Comparison of ENCODE assay signal across 8 cellular contexts in the genomic region with DNA sequence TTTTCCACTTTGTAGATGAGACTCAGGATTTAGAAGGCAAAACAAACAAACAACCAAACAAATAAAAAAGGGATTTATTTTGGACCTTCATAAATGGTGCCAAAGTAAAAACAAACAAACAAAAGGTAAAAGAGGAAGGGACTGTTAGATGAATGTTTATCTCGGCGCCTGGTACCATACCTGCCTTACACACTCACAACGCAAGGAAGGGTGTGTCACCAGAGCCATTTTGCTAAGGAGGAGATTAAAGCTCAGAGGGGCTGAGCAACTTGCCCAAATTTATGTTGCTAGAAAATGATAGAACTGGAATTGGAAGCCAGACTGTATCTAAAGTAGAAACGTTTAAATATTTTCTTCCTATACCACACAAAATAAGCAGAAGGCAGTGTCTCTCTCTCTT. TPM values are rescaled to one million over a fixed set of nuclear protein-coding genes. Genes with fewer than 3 reads are reported as not detected.
DNase-seq lines count a peak whose midpoint lies in the region; ATAC-seq and TF ChIP-seq lines count a peak whose summit lies in the region.

No MANE protein-coding gene starts in this region.

- no peaks in the 10 kb centered on the region for H3K9me3 ChIP-seq in subcutaneous abdominal adipose tissue (ENCODE audit: control insufficient read depth in 5 of 5, low read length in 5 of 5)

- no peaks in the 10 kb centered on the region for H3K36me3 Mint-ChIP-seq in activated T-cell treated with anti-CD3 and anti-CD28 coated beads, Interleukin-2, amount 50 U/mL, for 4 hours (ENCODE audit: insufficient read depth)
- no peaks in the 10 kb centered on the region for H3K36me3 Mint-ChIP-seq in activated CD4-positive, alpha-beta memory T cell treated with anti-CD3 and anti-CD28 coated beads for 36 hours
- no peaks in the 10 kb centered on the region for H3K36me3 Mint-ChIP-seq in glutamatergic neuron (ENCODE audit: unreplicated experiment)

- no peak overlapping the region for H3K27ac ChIP-seq in subcutaneous abdominal adipose tissue (ENCODE audit: low read depth, low read length)

- TF ChIP-seq CTCF in glutamatergic neuron (IDR thresholded peaks at IDR 0.05; ENCODE audit: partially characterized antibody, unreplicated experiment), result no peak

- no peak overlapping the region for H3K9ac ChIP-seq in subcutaneous abdominal adipose tissue (ENCODE audit: low read length in 5 of 5)

- CTCF ChIA-PET in activated CD4-positive, alpha-beta memory T cell treated with anti-CD3 and anti-CD28 coated beads for 36 hours (lab: Charles Lee), result interaction anchor here (0.5 to 2.0 kb wide), 6 partner anchors 9 to 1800 kb away, joined by 3 to 5 read pairs (median 3); no protein-coding TSS in a partner anchor

- peak overlapping the region; percentile 77 for H3K27ac Mint-ChIP-seq in activated CD4-positive, alpha-beta memory T cell treated with anti-CD3 and anti-CD28 coated beads for 36 hours
- H3K27ac Mint-ChIP-seq in glutamatergic neuron (ENCODE audit: unreplicated experiment), result no peak overlapping the region

- DNase-seq in activated T-cell treated with anti-CD3 and anti-CD28 coated beads, Interleukin-2, amount 50 U/mL, for 4 hours, result no peak
- DNase-seq in activated T-cell treated with anti-CD3 and anti-CD28 coated beads, Interleukin-2, amount 50 U/mL, for 48 hours, result no peak
- DNase-seq in activated CD4-positive, alpha-beta memory T cell treated with anti-CD3 and anti-CD28 coated beads for 36 hours, result peak; percentile 11
- DNase-seq in glutamatergic neuron (no peak), HK-2 (ENCODE audit: unreplicated experiment) (no peak)

- peak overlapping the region in 3 of 5 donors; percentile 41 to 50 (median 49) for H3K4me3 ChIP-seq in subcutaneous abdominal adipose tissue (ENCODE audit: low read depth in 1 of 5, low read length in 5 of 5)

- H3K4me1 Mint-ChIP-seq in activated T-cell treated with anti-CD3 and anti-CD28 coated beads, Interleukin-2, amount 50 U/mL, for 4 hours (ENCODE audit: low read depth), result peaks cover 11% of the 10 kb centered on the region
- H3K4me1 Mint-ChIP-seq in activated CD4-positive, alpha-beta memory T cell treated with anti-CD3 and anti-CD28 coated beads for 36 hours (ENCODE audit: low read depth), result peaks cover 15% of the 10 kb centered on the region
- H3K4me1 Mint-ChIP-seq in glutamatergic neuron (ENCODE audit: low read depth, unreplicated experiment), result peaks cover 10% of the 10 kb centered on the region

- H3K4me1 ChIP-seq in subcutaneous abdominal adipose tissue (ENCODE audit: control insufficient read depth in 5 of 5, insufficient read depth in 5 of 5, low read length in 5 of 5), result peaks cover 0 to 12% (median 9%) of the 10 kb centered on the region in 5 donors

- intact Hi-C loops in activated CD4-positive, alpha-beta memory T cell treated with anti-CD3 and anti-CD28 coated beads for 36 hours (cut with micrococcal nuclease), result loop anchor here (5.0 to 10.0 kb wide), 6 partner anchors 518 to 1998 kb away; a partner anchor contains a TSS

- no peaks in the 10 kb centered on the region for H3K9me3 Mint-ChIP-seq in activated T-cell treated with anti-CD3 and anti-CD28 coated beads, Interleukin-2, amount 50 U/mL, for 4 hours
- no peaks in the 10 kb centered on the region for H3K9me3 Mint-ChIP-seq in activated CD4-positive, alpha-beta memory T cell treated with anti-CD3 and anti-CD28 coated beads for 36 hours
- peaks cover 2% of the 10 kb centered on the region for H3K9me3 Mint-ChIP-seq in glutamatergic neuron (ENCODE audit: unreplicated experiment)

- no peaks in the 10 kb centered on the region for H3K27me3 Mint-ChIP-seq in activated T-cell treated with anti-CD3 and anti-CD28 coated beads, Interleukin-2, amount 50 U/mL, for 4 hours (ENCODE audit: low read depth)
- peaks cover 2% of the 10 kb centered on the region for H3K27me3 Mint-ChIP-seq in activated CD4-positive, alpha-beta memory T cell treated with anti-CD3 and anti-CD28 coated beads for 36 hours
- H3K27me3 Mint-ChIP-seq in glutamatergic neuron (ENCODE audit: unreplicated experiment), result no peaks in the 10 kb centered on the region

- ATAC-seq in activated T-cell treated with anti-CD3 and anti-CD28 coated beads, Interleukin-2, amount 50 U/mL, for 4 hours, result peak; percentile 34 to 50
- ATAC-seq in GM19328 (IDR thresholded peaks at IDR 0.05; ENCODE audit: unreplicated experiment) (no peak), GM21737 (IDR thresholded peaks at IDR 0.05; ENCODE audit: unreplicated experiment) (no peak)

- H3K4me3 Mint-ChIP-seq in activated T-cell treated with anti-CD3 and anti-CD28 coated beads, Interleukin-2, amount 50 U/mL, for 4 hours, result peak overlapping the region; percentile 3
- H3K4me3 Mint-ChIP-seq in activated CD4-positive, alpha-beta memory T cell treated with anti-CD3 and anti-CD28 coated beads for 36 hours, result peak overlapping the region; percentile 70
- peak overlapping the region; percentile 33 for H3K4me3 Mint-ChIP-seq in glutamatergic neuron (ENCODE audit: unreplicated experiment)

- H3K36me3 ChIP-seq in subcutaneous abdominal adipose tissue (ENCODE audit: control insufficient read depth in 5 of 5, insufficient read depth in 5 of 5, low read length in 5 of 5), result no peaks in the 10 kb centered on the region

- POLR2A ChIA-PET in activated CD4-positive, alpha-beta memory T cell treated with anti-CD3 and anti-CD28 coated beads for 36 hours (lab: Charles Lee), result no interaction called here

- H3K27me3 ChIP-seq in subcutaneous abdominal adipose tissue (ENCODE audit: control insufficient read depth in 5 of 5, insufficient read depth in 4 of 5, low read length in 5 of 5), result peaks cover 0 to 2% (median 0%) of the 10 kb centered on the region in 5 donors

RNA-seq across cellular contexts. Expression of a gene that starts 29.5 kb away (rescaled TPM):
- 10 to 100 TPM; 28.7 to 34.1 (median 32.5) TPM for total RNA-seq in activated T-cell treated with anti-CD3 and anti-CD28 coated beads, Interleukin-2, amount 50 U/mL, for 4 hours
- 10 to 100 TPM; 25.5 to 31.2 TPM for total RNA-seq in activated CD4-positive, alpha-beta memory T cell treated with anti-CD3 and anti-CD28 coated beads for 36 hours
- total RNA-seq in glutamatergic neuron (ENCODE audit: unreplicated experiment), result 57.3 TPM

Comparison
In these comparisons a context has a peak if more than half of its experiments do, and no peak if none do; other contexts are left out.
1. ATAC-seq: peak in activated T-cell treated with anti-CD3 and anti-CD28 coated beads, Interleukin-2, amount 50 U/mL, for 4 hours (2 of 2); none in GM19328 (single experiment) and GM21737 (single experiment).
2. H3K4me3 Mint-ChIP-seq: peak in every context shown above with its lines; median percentile 70 in activated CD4-positive, alpha-beta memory T cell treated with anti-CD3 and anti-CD28 coated beads for 36 hours; 33 in glutamatergic neuron; 3 in activated T-cell treated with anti-CD3 and anti-CD28 coated beads, Interleukin-2, amount 50 U/mL, for 4 hours.